ENCODE assay signal across 1 cellular context in genomic region chr21:37563641-37564340, GRCh38.
TF ChIP-seq lines count a peak whose summit lies in the region.

No MANE protein-coding gene starts in this region.

TF ChIP-seq in K562, 482 proteins besides CTCF, POLR2A, EP300 and RAD21 (continued from another document and continues in another):
- TF ChIP-seq FOXJ2 (tag; IDR thresholded peaks at IDR 0.05) (peak; percentile 74; the same call in 1 of the 2 replicates), CCAR2 (IDR thresholded peaks at IDR 0.05; ENCODE audit: low read depth, low read length) (no peak), HDAC2 (IDR thresholded peaks at IDR 0.05) (peak; percentile 46; the same call in 1 of the 2 replicates), ZFP1 (CRISPR knock-in tag; IDR thresholded peaks at IDR 0.05) (no peak), HMGN3 (IDR thresholded peaks at IDR 0.05; ENCODE audit: borderline replicate concordance, extremely low read depth, insufficient read length, low read depth, low read length) (peak; percentile 96), CBX8 (IDR thresholded peaks at IDR 0.05; ENCODE audit: borderline replicate concordance, extremely low read depth, low read depth, low read length, poor library complexity, severe bottlenecking) (no peak), PTTG1 (tag; IDR thresholded peaks at IDR 0.05; ENCODE audit: low read depth) (no peak), BMI1 (IDR thresholded peaks at IDR 0.05; ENCODE audit: low read length) (peak; percentile 93), ZNF77 (CRISPR knock-in tag; IDR thresholded peaks at IDR 0.05) (no peak), NCOA6 (IDR thresholded peaks at IDR 0.05) (no peak), CAMTA2 (CRISPR knock-in tag; conservative IDR thresholded peaks at IDR 0.05) (no peak), FOS (IDR thresholded peaks at IDR 0.05; ENCODE audit: extremely low read depth, insufficient read length) (peak; percentile 78), ZNF384 (IDR thresholded peaks at IDR 0.05; ENCODE audit: low read depth, low read length) (no peak), ZBTB12 (CRISPR knock-in tag; IDR thresholded peaks at IDR 0.05) (peak; percentile 43; the same call in 1 of the 2 replicates), FOSL1 (tag; conservative IDR thresholded peaks at IDR 0.05) (no peak), JUN (IDR thresholded peaks at IDR 0.05; ENCODE audit: borderline replicate concordance, low read depth, low read length) (peak; percentile 79; the same call in 1 of the 2 replicates), JUN (CRISPR knock-in tag; IDR thresholded peaks at IDR 0.05; ENCODE audit: borderline replicate concordance) (peak; percentile 87; the same call in 1 of the 2 replicates), CHD7 (IDR thresholded peaks at IDR 0.05; ENCODE audit: low read depth, low read length) (no peak), HSF4 (CRISPR knock-in tag; IDR thresholded peaks at IDR 0.05; ENCODE audit: borderline replicate concordance) (no peak), TEAD4 (IDR thresholded peaks at IDR 0.05; ENCODE audit: low read length) (no peak), TEAD4 (CRISPR knock-in tag; IDR thresholded peaks at IDR 0.05; ENCODE audit: borderline replicate concordance) (peak; percentile 24; the same call in 1 of the 2 replicates)
- TF ChIP-seq, protein P1, sequence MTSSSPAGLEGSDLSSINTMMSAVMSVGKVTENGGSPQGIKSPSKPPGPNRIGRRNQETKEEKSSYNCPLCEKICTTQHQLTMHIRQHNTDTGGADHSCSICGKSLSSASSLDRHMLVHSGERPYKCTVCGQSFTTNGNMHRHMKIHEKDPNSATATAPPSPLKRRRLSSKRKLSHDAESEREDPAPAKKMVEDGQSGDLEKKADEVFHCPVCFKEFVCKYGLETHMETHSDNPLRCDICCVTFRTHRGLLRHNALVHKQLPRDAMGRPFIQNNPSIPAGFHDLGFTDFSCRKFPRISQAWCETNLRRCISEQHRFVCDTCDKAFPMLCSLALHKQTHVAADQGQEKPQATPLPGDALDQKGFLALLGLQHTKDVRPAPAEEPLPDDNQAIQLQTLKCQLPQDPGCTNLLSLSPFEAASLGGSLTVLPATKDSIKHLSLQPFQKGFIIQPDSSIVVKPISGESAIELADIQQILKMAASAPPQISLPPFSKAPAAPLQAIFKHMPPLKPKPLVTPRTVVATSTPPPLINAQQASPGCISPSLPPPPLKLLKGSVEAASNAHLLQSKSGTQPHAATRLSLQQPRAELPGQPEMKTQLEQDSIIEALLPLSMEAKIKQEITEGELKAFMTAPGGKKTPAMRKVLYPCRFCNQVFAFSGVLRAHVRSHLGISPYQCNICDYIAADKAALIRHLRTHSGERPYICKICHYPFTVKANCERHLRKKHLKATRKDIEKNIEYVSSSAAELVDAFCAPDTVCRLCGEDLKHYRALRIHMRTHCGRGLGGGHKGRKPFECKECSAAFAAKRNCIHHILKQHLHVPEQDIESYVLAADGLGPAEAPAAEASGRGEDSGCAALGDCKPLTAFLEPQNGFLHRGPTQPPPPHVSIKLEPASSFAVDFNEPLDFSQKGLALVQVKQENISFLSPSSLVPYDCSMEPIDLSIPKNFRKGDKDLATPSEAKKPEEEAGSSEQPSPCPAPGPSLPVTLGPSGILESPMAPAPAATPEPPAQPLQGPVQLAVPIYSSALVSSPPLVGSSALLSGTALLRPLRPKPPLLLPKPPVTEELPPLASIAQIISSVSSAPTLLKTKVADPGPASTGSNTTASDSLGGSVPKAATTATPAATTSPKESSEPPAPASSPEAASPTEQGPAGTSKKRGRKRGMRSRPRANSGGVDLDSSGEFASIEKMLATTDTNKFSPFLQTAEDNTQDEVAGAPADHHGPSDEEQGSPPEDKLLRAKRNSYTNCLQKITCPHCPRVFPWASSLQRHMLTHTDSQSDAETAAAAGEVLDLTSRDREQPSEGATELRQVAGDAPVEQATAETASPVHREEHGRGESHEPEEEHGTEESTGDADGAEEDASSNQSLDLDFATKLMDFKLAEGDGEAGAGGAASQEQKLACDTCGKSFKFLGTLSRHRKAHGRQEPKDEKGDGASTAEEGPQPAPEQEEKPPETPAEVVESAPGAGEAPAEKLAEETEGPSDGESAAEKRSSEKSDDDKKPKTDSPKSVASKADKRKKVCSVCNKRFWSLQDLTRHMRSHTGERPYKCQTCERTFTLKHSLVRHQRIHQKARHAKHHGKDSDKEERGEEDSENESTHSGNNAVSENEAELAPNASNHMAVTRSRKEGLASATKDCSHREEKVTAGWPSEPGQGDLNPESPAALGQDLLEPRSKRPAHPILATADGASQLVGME (CRISPR knock-in tag; IDR thresholded peaks at IDR 0.05) = no peak; the same call in 1 of the 2 replicates
- TF ChIP-seq, protein P2, sequence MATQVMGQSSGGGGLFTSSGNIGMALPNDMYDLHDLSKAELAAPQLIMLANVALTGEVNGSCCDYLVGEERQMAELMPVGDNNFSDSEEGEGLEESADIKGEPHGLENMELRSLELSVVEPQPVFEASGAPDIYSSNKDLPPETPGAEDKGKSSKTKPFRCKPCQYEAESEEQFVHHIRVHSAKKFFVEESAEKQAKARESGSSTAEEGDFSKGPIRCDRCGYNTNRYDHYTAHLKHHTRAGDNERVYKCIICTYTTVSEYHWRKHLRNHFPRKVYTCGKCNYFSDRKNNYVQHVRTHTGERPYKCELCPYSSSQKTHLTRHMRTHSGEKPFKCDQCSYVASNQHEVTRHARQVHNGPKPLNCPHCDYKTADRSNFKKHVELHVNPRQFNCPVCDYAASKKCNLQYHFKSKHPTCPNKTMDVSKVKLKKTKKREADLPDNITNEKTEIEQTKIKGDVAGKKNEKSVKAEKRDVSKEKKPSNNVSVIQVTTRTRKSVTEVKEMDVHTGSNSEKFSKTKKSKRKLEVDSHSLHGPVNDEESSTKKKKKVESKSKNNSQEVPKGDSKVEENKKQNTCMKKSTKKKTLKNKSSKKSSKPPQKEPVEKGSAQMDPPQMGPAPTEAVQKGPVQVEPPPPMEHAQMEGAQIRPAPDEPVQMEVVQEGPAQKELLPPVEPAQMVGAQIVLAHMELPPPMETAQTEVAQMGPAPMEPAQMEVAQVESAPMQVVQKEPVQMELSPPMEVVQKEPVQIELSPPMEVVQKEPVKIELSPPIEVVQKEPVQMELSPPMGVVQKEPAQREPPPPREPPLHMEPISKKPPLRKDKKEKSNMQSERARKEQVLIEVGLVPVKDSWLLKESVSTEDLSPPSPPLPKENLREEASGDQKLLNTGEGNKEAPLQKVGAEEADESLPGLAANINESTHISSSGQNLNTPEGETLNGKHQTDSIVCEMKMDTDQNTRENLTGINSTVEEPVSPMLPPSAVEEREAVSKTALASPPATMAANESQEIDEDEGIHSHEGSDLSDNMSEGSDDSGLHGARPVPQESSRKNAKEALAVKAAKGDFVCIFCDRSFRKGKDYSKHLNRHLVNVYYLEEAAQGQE (CRISPR knock-in tag; IDR thresholded peaks at IDR 0.05; ENCODE audit: low read depth) = peak; percentile 44; the same call in 1 of the 2 replicates
- TF ChIP-seq, protein P3, sequence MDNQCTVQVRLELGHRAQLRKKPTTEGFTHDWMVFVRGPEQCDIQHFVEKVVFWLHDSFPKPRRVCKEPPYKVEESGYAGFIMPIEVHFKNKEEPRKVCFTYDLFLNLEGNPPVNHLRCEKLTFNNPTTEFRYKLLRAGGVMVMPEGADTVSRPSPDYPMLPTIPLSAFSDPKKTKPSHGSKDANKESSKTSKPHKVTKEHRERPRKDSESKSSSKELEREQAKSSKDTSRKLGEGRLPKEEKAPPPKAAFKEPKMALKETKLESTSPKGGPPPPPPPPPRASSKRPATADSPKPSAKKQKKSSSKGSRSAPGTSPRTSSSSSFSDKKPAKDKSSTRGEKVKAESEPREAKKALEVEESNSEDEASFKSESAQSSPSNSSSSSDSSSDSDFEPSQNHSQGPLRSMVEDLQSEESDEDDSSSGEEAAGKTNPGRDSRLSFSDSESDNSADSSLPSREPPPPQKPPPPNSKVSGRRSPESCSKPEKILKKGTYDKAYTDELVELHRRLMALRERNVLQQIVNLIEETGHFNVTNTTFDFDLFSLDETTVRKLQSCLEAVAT (IDR thresholded peaks at IDR 0.05) = peak in 1 of 2 experiments; percentile 89; a peak in 1 of 4 replicates
- TF ChIP-seq, protein P4, sequence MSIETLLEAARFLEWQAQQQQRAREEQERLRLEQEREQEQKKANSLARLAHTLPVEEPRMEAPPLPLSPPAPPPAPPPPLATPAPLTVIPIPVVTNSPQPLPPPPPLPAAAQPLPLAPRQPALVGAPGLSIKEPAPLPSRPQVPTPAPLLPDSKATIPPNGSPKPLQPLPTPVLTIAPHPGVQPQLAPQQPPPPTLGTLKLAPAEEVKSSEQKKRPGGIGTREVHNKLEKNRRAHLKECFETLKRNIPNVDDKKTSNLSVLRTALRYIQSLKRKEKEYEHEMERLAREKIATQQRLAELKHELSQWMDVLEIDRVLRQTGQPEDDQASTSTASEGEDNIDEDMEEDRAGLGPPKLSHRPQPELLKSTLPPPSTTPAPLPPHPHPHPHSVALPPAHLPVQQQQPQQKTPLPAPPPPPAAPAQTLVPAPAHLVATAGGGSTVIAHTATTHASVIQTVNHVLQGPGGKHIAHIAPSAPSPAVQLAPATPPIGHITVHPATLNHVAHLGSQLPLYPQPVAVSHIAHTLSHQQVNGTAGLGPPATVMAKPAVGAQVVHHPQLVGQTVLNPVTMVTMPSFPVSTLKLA (conservative IDR thresholded peaks at IDR 0.05) = peak; percentile 99
